In the genomic region with DNA sequence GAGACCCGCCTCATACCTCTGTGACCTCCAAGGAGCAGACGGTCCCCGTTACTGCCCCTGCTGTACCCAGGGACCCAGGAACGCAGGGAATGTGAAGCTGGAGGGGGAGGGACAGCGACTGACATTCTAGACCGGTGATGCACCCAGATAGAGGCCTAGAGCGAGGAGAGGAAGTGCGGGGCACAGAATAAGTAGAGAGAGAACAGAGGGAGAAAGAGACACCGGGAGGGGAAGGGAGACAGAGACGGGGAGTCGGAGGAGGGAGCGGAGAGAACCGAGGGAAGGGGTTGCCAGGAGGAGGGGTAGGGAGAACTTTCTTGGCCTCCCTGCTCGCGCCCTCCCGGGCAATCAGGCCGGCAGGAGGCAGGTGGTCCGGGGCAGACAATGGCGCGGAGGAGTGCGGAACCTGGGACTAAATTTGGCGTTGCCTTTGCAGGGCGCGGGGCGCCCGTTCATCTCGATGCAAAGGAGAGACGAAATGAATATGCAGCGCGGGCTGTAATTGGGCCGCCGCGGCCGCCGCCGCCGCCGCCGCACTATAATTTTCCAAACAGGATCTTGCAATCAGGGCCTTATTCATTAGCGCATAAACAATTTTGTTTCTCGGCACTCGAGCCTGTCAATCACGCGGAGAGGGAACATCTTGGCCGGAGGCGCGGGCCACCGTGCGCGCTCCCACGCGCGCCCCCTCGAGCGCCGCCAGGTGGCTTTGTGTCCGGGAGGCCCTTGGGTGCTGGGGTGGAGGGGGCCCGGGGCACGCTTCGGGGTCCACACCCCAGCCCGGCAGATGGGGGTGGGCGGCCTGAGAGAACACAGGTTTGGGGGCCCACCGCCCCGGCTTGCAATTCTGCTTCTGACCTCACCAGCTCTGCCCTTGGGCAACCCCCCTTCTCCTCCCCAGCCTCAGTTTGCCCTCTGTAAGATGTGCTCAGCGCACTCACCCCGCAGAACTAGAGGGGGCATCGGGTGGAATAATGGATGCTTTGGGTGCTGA, we compare ENCODE assay signal across 9 cellular contexts. TPM values are rescaled to one million over a fixed set of nuclear protein-coding genes. Genes with fewer than 3 reads are reported as not detected.
DNase-seq lines count a peak whose midpoint lies in the region; ATAC-seq and TF ChIP-seq lines count a peak whose summit lies in the region.
"Had no signal": no experiment of that assay in that cellular context is flagged by ENCODE, and none has a peak within 500 bp of the region (broad histone marks: within the 10 kb centered on the region; RNA-seq: fewer than 3 reads in every experiment).

No MANE protein-coding gene starts in this region.

- ATAC-seq in IMR-90 (ENCODE audit: low read depth) (peak; percentile 72), GM18505 (IDR thresholded peaks at IDR 0.05; ENCODE audit: unreplicated experiment) (no peak), HG02885 (IDR thresholded peaks at IDR 0.05; ENCODE audit: poor library complexity, unreplicated experiment) (no peak)

- H3K36me3 ChIP-seq in IMR-90 (ENCODE audit: control insufficient read depth, insufficient read depth, low read length) (no peaks in the 10 kb centered on the region), mucosa of stomach (ENCODE audit: control insufficient read depth, insufficient read depth, low read length) (no peaks in the 10 kb centered on the region)

- BruUV-seq in IMR-90 (replicated peaks; lab: Mats Ljungman, UMichigan) = no TSS peak

- H4K91ac ChIP-seq in IMR-90 (ENCODE audit: insufficient read depth, low read depth, low read length) = peak overlapping the region; percentile 82

- H2BK20ac ChIP-seq in IMR-90 (ENCODE audit: low read depth, low read length) = peak overlapping the region; percentile 81

- H3K27me3 ChIP-seq in IMR-90 (ENCODE audit: control insufficient read depth, insufficient read depth, low read length) (peaks cover 2% of the 10 kb centered on the region; the same call in 1 of the 2 replicates), mucosa of stomach (ENCODE audit: control insufficient read depth, insufficient read depth, low read length) (peaks cover 45% of the 10 kb centered on the region)

- H3K18ac ChIP-seq in IMR-90 (ENCODE audit: low read depth, low read length) = peak overlapping the region; percentile 82

- H3K9me3 ChIP-seq in IMR-90 (ENCODE audit: control insufficient read depth, insufficient read depth, low read length) (no peaks in the 10 kb centered on the region), mucosa of stomach (ENCODE audit: control insufficient read depth, low read length) (no peaks in the 10 kb centered on the region)

- POLR2A ChIA-PET in IMR-90 (lab: Charles Lee; ENCODE audit: unreplicated experiment) = interaction anchor here (0.5 to 1.1 kb wide), 3 partner anchors 20 to 262 kb away, joined by 4 to 6 read pairs (median 5); no protein-coding TSS in a partner anchor

- peak overlapping the region; percentile 93 for H2BK120ac ChIP-seq in IMR-90 (ENCODE audit: low read depth, low read length)

- peak; percentile 84 for DNase-seq in AG08396 (ENCODE audit: low spot score)
- peak; percentile 51 for DNase-seq in IMR-90
- no peak for DNase-seq in NCI-H526 treated with DMSO at 0.1 percent for 48 hours (lab: John Stamatoyannopoulos, UW)
- DNase-seq in effector CD8-positive, alpha-beta T cell (lab: John Stamatoyannopoulos, UW) = no peak

- TF ChIP-seq POLR2A in IMR-90 (IDR thresholded peaks at IDR 0.05; ENCODE audit: low read depth, low read length) (no peak), GM18505 (IDR thresholded peaks at IDR 0.05; ENCODE audit: borderline replicate concordance, extremely low read depth, insufficient read depth, insufficient read length) (no peak)

- H3K4me3 ChIP-seq in IMR-90 (ENCODE audit: insufficient read depth, low read depth, low read length) = no peak overlapping the region
- no peak overlapping the region for H3K4me3 ChIP-seq in mucosa of stomach (ENCODE audit: low read length)

- H3K79me1 ChIP-seq in IMR-90 (ENCODE audit: low read depth in 1 of 2, low read length in 2 of 2) = no peaks in the 10 kb centered on the region

- H2AFZ ChIP-seq in IMR-90 (replicated peaks; ENCODE audit: low read length, poor library complexity) = peak overlapping the region; percentile 87

- H2BK15ac ChIP-seq in IMR-90 (ENCODE audit: low read depth, low read length) = peak overlapping the region; percentile 51; the same call in 2 of the 3 replicates

- H4K20me1 ChIP-seq in IMR-90 (ENCODE audit: insufficient read depth, low read length) = no peaks in the 10 kb centered on the region

- peak overlapping the region; percentile 90 for H2AK5ac ChIP-seq in IMR-90 (ENCODE audit: low read depth, low read length)

- H3K27ac ChIP-seq in IMR-90 (ENCODE audit: insufficient read depth, low read length) (peak overlapping the region; percentile 41), cingulate gyrus (ENCODE audit: low read depth, low read length) (peak overlapping the region; percentile 77)

- H3K9me1 ChIP-seq in IMR-90 (ENCODE audit: insufficient read depth, low read length) = peaks cover 7% of the 10 kb centered on the region

- H3K14ac ChIP-seq in IMR-90 (replicated peaks; ENCODE audit: low read depth, low read length) = peak overlapping the region; percentile 92; the same call in 1 of the 2 replicates

- H3K23ac ChIP-seq in IMR-90 (ENCODE audit: low read depth, low read length) = 0 out of 2 replicates have a peak overlapping the region, but pooled peaks have one; percentile 74

- 22% methylated on average over 16 of the region's 67 CpGs; no CpG with 5 or more reads in 1 of the 2 experiments for WGBS in IMR-90 (ENCODE audit: extremely low coverage in 2 of 2, insufficient read length in 1 of 2), 2 experiments

- in situ Hi-C loops in IMR-90 (cut with MboI; ENCODE audit: low sequenced_read_pairs) = no loop called here

- peak overlapping the region; percentile 47 for H3K4me2 ChIP-seq in IMR-90 (ENCODE audit: low read depth, low read length)

- H3K56ac ChIP-seq in IMR-90 (ENCODE audit: extremely low read depth, insufficient read depth, low read length) = 0 out of 2 replicates have a peak overlapping the region, but pooled peaks have one; percentile 49

- H2BK5ac ChIP-seq in IMR-90 (ENCODE audit: low read depth, low read length, poor library complexity, severe bottlenecking) = peak overlapping the region; percentile 39

- peak overlapping the region; percentile 74 for H2AK9ac ChIP-seq in IMR-90 (replicated peaks; ENCODE audit: low read depth, low read length, poor library complexity)

- dilution Hi-C loops in IMR-90 (cut with HindIII; ENCODE audit: low sequenced_read_pairs, unreplicated experiment) = no loop called here

- TF ChIP-seq RAD21 in IMR-90 (IDR thresholded peaks at IDR 0.05; ENCODE audit: low read length) = no peak

- peak overlapping the region; percentile 45 for H4K5ac ChIP-seq in IMR-90 (ENCODE audit: low read depth, low read length)

- H3K4ac ChIP-seq in IMR-90 (ENCODE audit: low read depth, low read length) = peak overlapping the region; percentile 86

- CTCF ChIA-PET in IMR-90 (lab: Yijun Ruan, JAX) = interaction anchor here (1.1 to 3.7 kb wide), 5 partner anchors 19 to 327 kb away, joined by 3 to 43 read pairs (median 9); no protein-coding TSS in a partner anchor

- no peak for TF ChIP-seq CTCF in IMR-90 (conservative IDR thresholded peaks at IDR 0.05; ENCODE audit: low read depth, low read length)

- H4K8ac ChIP-seq in IMR-90 (ENCODE audit: low read depth in 2 of 2, low read length in 2 of 2) = peak overlapping the region; percentile 77 to 95

- H3K9ac ChIP-seq in IMR-90 (ENCODE audit: low read depth, low read length) = peak overlapping the region; percentile 49
- peak overlapping the region; percentile 32 for H3K9ac ChIP-seq in mucosa of stomach (ENCODE audit: low read length)

- intact Hi-C loops in IMR-90 (cut with micrococcal nuclease) = no loop called here

- H3K4me1 ChIP-seq in IMR-90 (ENCODE audit: control insufficient read depth, insufficient read depth, low read length) (peaks cover 13% of the 10 kb centered on the region), mucosa of stomach (ENCODE audit: control insufficient read depth, insufficient read depth, low read length) (peaks cover 14% of the 10 kb centered on the region)

TF ChIP-seq in IMR-90, 13 proteins besides CTCF, POLR2A, EP300 and RAD21:
- TF ChIP-seq MAFK (IDR thresholded peaks at IDR 0.05; ENCODE audit: low read depth, low read length) (no peak), MAZ (IDR thresholded peaks at IDR 0.05; ENCODE audit: borderline replicate concordance, low read depth, low read length) (0 out of 2 replicates have a peak, but pooled peaks have one; percentile 9)

RNA-seq across cellular contexts. Expression of a gene that starts 32.9 kb away (rescaled TPM):
- 45.2 and 80.8 TPM in 2 replicates for total RNA-seq in IMR-90 (2012; rRNA removed)
- polyA plus RNA-seq in IMR-90 (2012; rRNA removed) = 98.1 and 103 TPM in 2 replicates
- 54.5 and 98.8 TPM in 2 replicates for polyA plus RNA-seq in IMR-90 (2012; cell fraction: cytosol; rRNA removed)
- 11.0 and 36.0 TPM in 2 replicates for polyA plus RNA-seq in IMR-90 (2012; cell fraction: nucleus; rRNA removed; ENCODE audit: low replicate concordance)

RNA-seq across cellular contexts. Expression of a gene that starts 33.1 kb away (rescaled TPM):
- total RNA-seq in IMR-90 (2012; rRNA removed) = not detected in 2 replicates
- polyA plus RNA-seq in IMR-90 (2012; rRNA removed) = not detected in 2 replicates
- polyA plus RNA-seq in IMR-90 (2012; cell fraction: cytosol; rRNA removed) = not detected in 2 replicates
- not detected in 2 replicates for polyA plus RNA-seq in IMR-90 (2012; cell fraction: nucleus; rRNA removed; ENCODE audit: low replicate concordance)
- total RNA-seq: T-helper 2 cell treated with Interferon-gamma antibody and Interleukin-4, amounts not matched to agents 100 ng/mL and 5 ng/mL, for 36 hours had no signal

RNA-seq across cellular contexts. Expression of a gene that starts 33.5 kb away (rescaled TPM):
- total RNA-seq in IMR-90 (2012; rRNA removed) = 2.0 and 2.5 TPM in 2 replicates
- polyA plus RNA-seq in IMR-90 (2012; rRNA removed) = 4.6 and 4.8 TPM in 2 replicates
- polyA plus RNA-seq in IMR-90 (2012; cell fraction: cytosol; rRNA removed) = 2.9 and 3.1 TPM in 2 replicates
- 3.9 and 4.8 TPM in 2 replicates for polyA plus RNA-seq in IMR-90 (2012; cell fraction: nucleus; rRNA removed; ENCODE audit: low replicate concordance)

Comparison
In these comparisons a context has a peak if more than half of its experiments do, and no peak if none do; other contexts are left out.
1. DNase-seq: peak in AG08396 (single experiment) and IMR-90 (single experiment); none in NCI-H526 treated with DMSO at 0.1 percent for 48 hours (single experiment) and effector CD8-positive, alpha-beta T cell (single experiment).